Comparison of ENCODE assay signal across 22 cellular contexts in genomic region chr20:40813213-40813510, GRCh38.
"Had no signal": no experiment of that assay in that cellular context is flagged by ENCODE, and none has a peak within 500 bp of the region (broad histone marks: within the 10 kb centered on the region; RNA-seq: fewer than 3 reads in every experiment).

No MANE protein-coding gene starts in this region.

- H3K4me1 ChIP-seq: breast epithelium, SJCRH30 had no signal

- H3K27ac ChIP-seq: breast epithelium, SJCRH30, VCaP had no signal

- H3K9me3 ChIP-seq: breast epithelium, SJCRH30, SK-N-SH had no signal

- H3K9ac ChIP-seq: SK-N-SH had no signal

- H3K4me2 ChIP-seq: SK-N-SH had no signal

- H3K36me3 ChIP-seq: breast epithelium, SJCRH30 had no signal

- H3K27me3 ChIP-seq: breast epithelium had no signal

- H3K4me3 ChIP-seq: breast epithelium, SJCRH30 had no signal

- ATAC-seq: Right ventricle myocardium inferior had no signal

- DNase-seq: activated CD4-positive, alpha-beta memory T cell treated with anti-CD3 and anti-CD28 coated beads for 36 hours; activated CD4-positive, alpha-beta T cell treated with anti-CD3 and anti-CD28 coated beads, Interleukin-2, amount 10 ng/mL, durations not matched to agents 7 days and 5 days; activated CD4-positive, CD25-positive, alpha-beta regulatory T cell; activated effector memory CD4-positive, alpha-beta T cell treated with Interleukin-2 at 50 U/mL for 16 hours; activated naive CD4-positive, alpha-beta T cell; activated T-cell treated with anti-CD3 and anti-CD28 coated beads, Interleukin-2, amount 50 U/mL, for 24 hours; aorta; central memory CD4-positive, alpha-beta T cell; Karpas-422; MM.1S; NCI-H146; NCI-H187 treated with DMSO at 0.1 percent for 48 hours; NCI-H2081 treated with DMSO at 0.1 percent for 48 hours; NCI-H226; NCI-H526; NCI-H774; SJCRH30; SK-N-SH; T-helper 1 cell had no signal
